In genomic region chr1:230271396-230272035, GRCh38 we compare ENCODE assay signal across 14 cellular contexts.
DNase-seq lines count a peak whose midpoint lies in the region; ATAC-seq and TF ChIP-seq lines count a peak whose summit lies in the region.
"Had no signal": no experiment of that assay in that cellular context is flagged by ENCODE, and none has a peak within 500 bp of the region (broad histone marks: within the 10 kb centered on the region; RNA-seq: fewer than 3 reads in every experiment).

No MANE protein-coding gene starts in this region.

- no peak overlapping the region for H3K4ac ChIP-seq in neuronal stem cell (ENCODE audit: low read length)

- no peak overlapping the region for H4K91ac ChIP-seq in neuronal stem cell (ENCODE audit: low read depth, low read length, poor library complexity)

- H3K9me2 ChIP-seq in DOHH2 (replicated peaks; ENCODE audit: control insufficient read depth, low read length) = no peaks in the 10 kb centered on the region

- no peak overlapping the region for H3K23ac ChIP-seq in neuronal stem cell (ENCODE audit: low read depth, low read length, poor library complexity)

- no peak overlapping the region for H3K18ac ChIP-seq in neuronal stem cell (ENCODE audit: low read length)

- peaks cover 5% of the 10 kb centered on the region for H3K79me1 ChIP-seq in neuronal stem cell (ENCODE audit: low read depth, low read length)

- WGBS in neuronal stem cell (ENCODE audit: extremely low coverage in 2 of 2, insufficient read length in 2 of 2, insufficient replicate concordance in 1 of 2), 2 donors = no CpG with 5 or more reads among the region's 20 CpGs

- peak in 2 of 3 experiments; percentile 31 to 49 for DNase-seq in NCI-H1417 (lab: John Stamatoyannopoulos, UW)
- DNase-seq in NCI-H1417 treated with DMSO at 0.1 percent for 48 hours (lab: John Stamatoyannopoulos, UW) = no peak
- DNase-seq in activated naive CD4-positive, alpha-beta T cell treated with anti-CD3 and anti-CD28 coated beads, Interleukin-2, amount 50 U/mL, for 72 hours (ENCODE audit: low spot score in 2 of 2) = peak in 1 of 2 donors; percentile 49
- DNase-seq in neuronal stem cell (ENCODE audit: low spot score) = no peak
- DNase-seq in hippocampal formation (lab: John Stamatoyannopoulos, UW) = no peak
- DNase-seq in NCI-H146 (lab: John Stamatoyannopoulos, UW) = no peak
- no peak for DNase-seq in NCI-H128 (lab: John Stamatoyannopoulos, UW; ENCODE audit: unreplicated experiment)
- DNase-seq: 8988T, NCI-H446 treated with DMSO at 0.1 percent for 48 hours, nucleus accumbens, transverse colon had no signal

- H3K9me3 Mint-ChIP-seq in activated naive CD4-positive, alpha-beta T cell treated with anti-CD3 and anti-CD28 coated beads, Interleukin-2, amount 50 U/mL, for 72 hours = no peaks in the 10 kb centered on the region

- ATAC-seq in activated naive CD4-positive, alpha-beta T cell treated with anti-CD3 and anti-CD28 coated beads, Interleukin-2, amount 50 U/mL, for 72 hours = peak in 1 of 2 donors; percentile 1

- H3F3A ChIP-seq in DOHH2 (ENCODE audit: control insufficient read depth, insufficient read depth) = peaks cover 30% of the 10 kb centered on the region

- H3K9me3 ChIP-seq in DOHH2 (ENCODE audit: control insufficient read depth, insufficient read depth, low read length) = no peaks in the 10 kb centered on the region
- peaks cover 0 to 1% of the 10 kb centered on the region in 2 donors for H3K9me3 ChIP-seq in neuronal stem cell (replicated peaks in 1 of 2; ENCODE audit: control insufficient read depth in 2 of 2, insufficient read depth in 1 of 2, low read depth in 1 of 2, low read length in 2 of 2)
- H3K9me3 ChIP-seq: breast epithelium, transverse colon had no signal

- no peaks in the 10 kb centered on the region for H3K79me2 ChIP-seq in DOHH2 (ENCODE audit: control insufficient read depth, low read length)

- H3K4me2 ChIP-seq in DOHH2 (ENCODE audit: low read length) = peak overlapping the region; percentile 55
- no peak overlapping the region for H3K4me2 ChIP-seq in neuronal stem cell (ENCODE audit: insufficient read depth, low read length, poor library complexity, severe bottlenecking)

- no peak overlapping the region for H3K9ac ChIP-seq in neuronal stem cell (ENCODE audit: low read depth, low read length, poor library complexity)

- H3K36me3 ChIP-seq in DOHH2 (ENCODE audit: control insufficient read depth, low read length) = peaks cover 21% of the 10 kb centered on the region
- H3K36me3 ChIP-seq in neuronal stem cell (replicated peaks in 1 of 2; ENCODE audit: control insufficient read depth in 2 of 2, insufficient read depth in 2 of 2, low read length in 2 of 2) = peaks cover 3 to 36% of the 10 kb centered on the region in 2 donors
- H3K36me3 ChIP-seq: breast epithelium, transverse colon had no signal

- no peak overlapping the region for H4K8ac ChIP-seq in neuronal stem cell (ENCODE audit: low read depth, low read length)

- H4K20me1 ChIP-seq in DOHH2 (ENCODE audit: control insufficient read depth, insufficient read depth, low read depth, low read length) = no peaks in the 10 kb centered on the region

- no peak overlapping the region for H2BK120ac ChIP-seq in neuronal stem cell (ENCODE audit: low read depth, low read length)

- H2AK5ac ChIP-seq in neuronal stem cell (ENCODE audit: low read depth, low read length) = no peak overlapping the region

- no peak for TF ChIP-seq CTCF in DOHH2 (IDR thresholded peaks at IDR 0.05; ENCODE audit: low read depth, low read length, poor library complexity, severe bottlenecking)

- H3K4me1 ChIP-seq in DOHH2 (ENCODE audit: control insufficient read depth, low read length) (peaks cover 71% of the 10 kb centered on the region), neuronal stem cell (ENCODE audit: control insufficient read depth in 2 of 2, insufficient read depth in 1 of 2, low read depth in 1 of 2, low read length in 2 of 2) (peaks cover 3 to 5% of the 10 kb centered on the region in 2 donors)
- H3K4me1 ChIP-seq: breast epithelium had no signal

- H3K14ac ChIP-seq in neuronal stem cell (ENCODE audit: low read length) = peak overlapping the region; percentile 14

- H3K36me3 Mint-ChIP-seq in activated naive CD4-positive, alpha-beta T cell treated with anti-CD3 and anti-CD28 coated beads, Interleukin-2, amount 50 U/mL, for 72 hours = peaks cover 0 to 22% of the 10 kb centered on the region in 2 donors

- H2BK5ac ChIP-seq in neuronal stem cell (ENCODE audit: low read length) = no peak overlapping the region

- H3K4me3 ChIP-seq in DOHH2 (ENCODE audit: low read length) = no peak overlapping the region; the same call in 1 of the 2 replicates
- H3K4me3 ChIP-seq in neuronal stem cell (ENCODE audit: low read length in 2 of 2) = no peak overlapping the region
- H3K4me3 ChIP-seq: breast epithelium, transverse colon had no signal

- H3K27ac ChIP-seq in DOHH2 (ENCODE audit: low read depth, low read length) = peak overlapping the region; percentile 78
- no peak overlapping the region for H3K27ac ChIP-seq in neuronal stem cell (replicated peaks; ENCODE audit: low read length)
- H3K27ac ChIP-seq: RWPE1 had no signal

- no peak overlapping the region for H2AFZ ChIP-seq in neuronal stem cell (ENCODE audit: low read length)

- H3K27me3 ChIP-seq in DOHH2 (ENCODE audit: control insufficient read depth, low read length) = no peaks in the 10 kb centered on the region
- H3K27me3 ChIP-seq in neuronal stem cell (ENCODE audit: control insufficient read depth in 3 of 3, insufficient read depth in 3 of 3, low read depth in 1 of 3, low read length in 3 of 3) = no peaks in the 10 kb centered on the region
- H3K27me3 ChIP-seq: breast epithelium, transverse colon had no signal

- H3K27ac Mint-ChIP-seq in activated naive CD4-positive, alpha-beta T cell treated with anti-CD3 and anti-CD28 coated beads, Interleukin-2, amount 50 U/mL, for 72 hours = peak overlapping the region; percentile 78 to 85

- H2BK15ac ChIP-seq in neuronal stem cell (ENCODE audit: low read length) = no peak overlapping the region

- no peak overlapping the region for H2BK12ac ChIP-seq in neuronal stem cell (ENCODE audit: low read length)

Comparison
In these comparisons a context has a peak if more than half of its experiments do, and no peak if none do; other contexts are left out.
1. DNase-seq: peak in NCI-H1417 (2 of 3); none in NCI-H1417 treated with DMSO at 0.1 percent for 48 hours (single experiment), neuronal stem cell (single experiment), hippocampal formation (0 of 2), NCI-H146 (single experiment) and NCI-H128 (single experiment).